In genomic region chr11:20598487-20598886, GRCh38 we compare ENCODE assay signal across 1 cellular context.
TF ChIP-seq lines count a peak whose summit lies in the region.

No MANE protein-coding gene starts in this region.

TF ChIP-seq in WTC11, 78 proteins besides CTCF, POLR2A, EP300 and RAD21 (continued from another document):
- TF ChIP-seq AR (CRISPR knock-in tag; IDR thresholded peaks at IDR 0.05): no peak
- no peak for TF ChIP-seq TCF7 (CRISPR knock-in tag; IDR thresholded peaks at IDR 0.05; ENCODE audit: low read depth)
